ENCODE assay signal across 23 cellular contexts in the genomic region with DNA sequence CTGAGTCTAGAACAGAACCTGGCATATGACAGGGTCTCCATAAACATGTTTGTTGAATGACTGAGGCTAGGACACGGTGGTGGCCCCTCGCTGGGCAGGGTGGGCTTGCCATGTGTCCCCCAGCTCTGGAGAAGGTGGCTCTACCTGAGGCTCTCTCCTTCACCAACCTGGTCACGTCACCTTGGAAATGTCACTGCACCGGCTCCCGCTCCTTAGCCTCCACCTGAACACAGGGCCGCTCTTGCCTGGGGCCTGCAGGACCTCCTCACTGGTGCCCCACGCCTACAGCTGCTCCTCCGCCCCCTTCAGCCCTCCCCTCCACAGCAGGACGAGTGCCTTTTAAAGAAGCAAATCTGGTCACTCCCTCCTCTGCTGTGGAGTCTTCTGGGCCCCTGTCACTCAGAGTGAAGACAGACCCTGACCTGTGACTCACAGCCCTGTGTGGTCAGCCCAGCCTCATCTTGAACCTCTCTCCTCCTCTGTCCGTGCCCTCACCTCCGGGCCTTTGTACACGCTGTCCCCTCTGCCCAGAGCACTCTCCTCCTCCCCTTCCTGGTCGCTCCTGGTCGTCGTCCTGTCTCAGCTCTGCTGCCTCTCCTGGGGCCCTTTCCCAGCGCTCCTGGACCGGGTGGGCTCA.
DNase-seq lines count a peak whose midpoint lies in the region; ATAC-seq and TF ChIP-seq lines count a peak whose summit lies in the region.
"Had no signal": no experiment of that assay in that cellular context is flagged by ENCODE, and none has a peak within 500 bp of the region (broad histone marks: within the 10 kb centered on the region; RNA-seq: fewer than 3 reads in every experiment).

No MANE protein-coding gene starts in this region.

- no peaks in the 10 kb centered on the region for H3K9me3 ChIP-seq in neuronal stem cell (replicated peaks in 1 of 2; ENCODE audit: control insufficient read depth in 2 of 2, insufficient read depth in 1 of 2, low read depth in 1 of 2, low read length in 2 of 2)
- H3K9me3 ChIP-seq in esophagus muscularis mucosa = no peaks in the 10 kb centered on the region
- H3K9me3 ChIP-seq: adrenal gland, vagina had no signal

- no peaks in the 10 kb centered on the region for H3K9me3 Mint-ChIP-seq in chondrocyte (ENCODE audit: low read depth)
- H3K9me3 Mint-ChIP-seq: CD8-positive, alpha-beta T cell had no signal

- H4K91ac ChIP-seq in neuronal stem cell (ENCODE audit: low read depth, low read length, poor library complexity) = no peak overlapping the region

- H2BK12ac ChIP-seq in neuronal stem cell (ENCODE audit: low read length) = no peak overlapping the region

- H3K9ac ChIP-seq in neuronal stem cell (ENCODE audit: low read depth, low read length, poor library complexity) = peak overlapping the region; percentile 47

- no peaks in the 10 kb centered on the region for H3K36me3 Mint-ChIP-seq in chondrocyte (ENCODE audit: low read depth)
- H3K36me3 Mint-ChIP-seq: CD8-positive, alpha-beta T cell; naive thymus-derived CD8-positive, alpha-beta T cell had no signal

- TF ChIP-seq POLR2A in esophagus muscularis mucosa (IDR thresholded peaks at IDR 0.05; ENCODE audit: low read depth) = no peak

- H3K4me1 ChIP-seq in neuronal stem cell (ENCODE audit: control insufficient read depth in 2 of 2, insufficient read depth in 1 of 2, low read depth in 1 of 2, low read length in 2 of 2) (peaks cover 17 to 23% of the 10 kb centered on the region in 2 donors), esophagus muscularis mucosa (peaks cover 0 to 16% (median 6%) of the 10 kb centered on the region in 4 donors)
- H3K4me1 ChIP-seq: adrenal gland had no signal

- no peak overlapping the region for H2AFZ ChIP-seq in neuronal stem cell (ENCODE audit: low read length)

- no peak overlapping the region for H3K4me3 Mint-ChIP-seq in chondrocyte (ENCODE audit: unreplicated experiment)
- H3K4me3 Mint-ChIP-seq: activated B cell treated with CpG ODN at 0.5 μM for 24 hours; activated CD4-positive, alpha-beta memory T cell treated with anti-CD3 and anti-CD28 coated beads, Interleukin-2, amount 10 ng/mL, durations not matched to agents 7 days and 5 days; CD8-positive, alpha-beta T cell had no signal

- H2AK5ac ChIP-seq in neuronal stem cell (ENCODE audit: low read depth, low read length) = no peak overlapping the region

- no peak overlapping the region for H3K27ac Mint-ChIP-seq in chondrocyte (ENCODE audit: unreplicated experiment)
- H3K27ac Mint-ChIP-seq: activated B cell treated with CpG ODN at 0.5 μM for 24 hours; activated CD4-positive, alpha-beta memory T cell treated with anti-CD3 and anti-CD28 coated beads, Interleukin-2, amount 10 ng/mL, durations not matched to agents 7 days and 5 days; CD8-positive, alpha-beta T cell had no signal

- DNase-seq in chondrocyte (ENCODE audit: low spot score) = peak; percentile 82
- DNase-seq in neuronal stem cell (ENCODE audit: low spot score) = no peak
- no peak for DNase-seq in G401 (ENCODE audit: low spot score)
- no peak for DNase-seq in ACHN
- DNase-seq in esophagus muscularis mucosa (ENCODE audit: extremely low spot score) = no peak
- DNase-seq: activated B cell treated with CpG ODN at 0.5 μM for 24 hours; activated CD4-positive, alpha-beta memory T cell treated with anti-CD3 and anti-CD28 coated beads, Interleukin-2, amount 10 ng/mL, durations not matched to agents 7 days and 5 days; adrenal gland; CD8-positive, alpha-beta T cell; DMS53; GF-D8; GOT3; NCI-H1417; NCI-H510A; NK-92 treated with Interleukin-12 subunit alpha and Interleukin-12 subunit beta, amount 100 ng/mL, for 24 hours; T1000 had no signal

- H2BK15ac ChIP-seq in neuronal stem cell (ENCODE audit: low read length) = peak overlapping the region; percentile 79

- ATAC-seq in GM21619 (IDR thresholded peaks at IDR 0.05; ENCODE audit: unreplicated experiment) = peak; percentile 34
- ATAC-seq in HG02870 (IDR thresholded peaks at IDR 0.05; ENCODE audit: unreplicated experiment) = no peak
- ATAC-seq: CD8-positive, alpha-beta T cell; naive thymus-derived CD8-positive, alpha-beta T cell; SK-N-SH treated with all-trans-retinoic acid at 6 μM for 48 hours had no signal

- no peak for TF ChIP-seq EP300 in esophagus muscularis mucosa (IDR thresholded peaks at IDR 0.05)

- no peaks in the 10 kb centered on the region for H3K27me3 ChIP-seq in neuronal stem cell (ENCODE audit: control insufficient read depth in 3 of 3, insufficient read depth in 3 of 3, low read depth in 1 of 3, low read length in 3 of 3)
- H3K27me3 ChIP-seq in esophagus muscularis mucosa = no peaks in the 10 kb centered on the region
- H3K27me3 ChIP-seq: adrenal gland, vagina had no signal

- H4K8ac ChIP-seq in neuronal stem cell (ENCODE audit: low read depth, low read length) = peak overlapping the region; percentile 27

- no peak overlapping the region for H3K4ac ChIP-seq in neuronal stem cell (ENCODE audit: low read length)

- H3K27me3 Mint-ChIP-seq in chondrocyte (ENCODE audit: low read depth) = peaks cover 8% of the 10 kb centered on the region
- H3K27me3 Mint-ChIP-seq: activated B cell treated with CpG ODN at 0.5 μM for 24 hours; activated CD4-positive, alpha-beta memory T cell treated with anti-CD3 and anti-CD28 coated beads, Interleukin-2, amount 10 ng/mL, durations not matched to agents 7 days and 5 days had no signal

- no peak overlapping the region for H2BK120ac ChIP-seq in neuronal stem cell (ENCODE audit: low read depth, low read length)

- in situ Hi-C loops in G401 (cut with HindIII; ENCODE audit: low sequenced_read_pairs) (no loop called here), ACHN (cut with HindIII; ENCODE audit: low pct_ligation_motif_present, low pct_unique_long_range_greater_than_20kb, low sequenced_read_pairs) (no loop called here)

- no peaks in the 10 kb centered on the region for H3K79me1 ChIP-seq in neuronal stem cell (ENCODE audit: low read depth, low read length)

- no peak overlapping the region for H2BK5ac ChIP-seq in neuronal stem cell (ENCODE audit: low read length)

- H3K36me3 ChIP-seq in neuronal stem cell (replicated peaks in 1 of 2; ENCODE audit: control insufficient read depth in 2 of 2, insufficient read depth in 2 of 2, low read length in 2 of 2) = no peaks in the 10 kb centered on the region
- H3K36me3 ChIP-seq in esophagus muscularis mucosa = peaks cover 0 to 18% (median 10%) of the 10 kb centered on the region in 4 donors
- H3K36me3 ChIP-seq: adrenal gland, vagina had no signal

- intact Hi-C loops in esophagus muscularis mucosa (cut with DNase I) = no loop called here

- TF ChIP-seq CTCF in C4-2B (conservative IDR thresholded peaks at IDR 0.05) (no peak), chondrocyte (IDR thresholded peaks at IDR 0.05) (no peak), esophagus muscularis mucosa (IDR thresholded peaks at IDR 0.05) (no peak)

- peaks cover 2% of the 10 kb centered on the region for H3K4me1 Mint-ChIP-seq in chondrocyte (ENCODE audit: low read depth)
- H3K4me1 Mint-ChIP-seq: activated B cell treated with CpG ODN at 0.5 μM for 24 hours; activated CD4-positive, alpha-beta memory T cell treated with anti-CD3 and anti-CD28 coated beads, Interleukin-2, amount 10 ng/mL, durations not matched to agents 7 days and 5 days had no signal

- H3K4me3 ChIP-seq in neuronal stem cell (ENCODE audit: low read length in 2 of 2) = peak overlapping the region in 1 of 2 donors; percentile 19
- H3K4me3 ChIP-seq in esophagus muscularis mucosa = no peak overlapping the region
- H3K4me3 ChIP-seq: adrenal gland, coronary artery, vagina had no signal

- peak overlapping the region; percentile 20 for H3K27ac ChIP-seq in C4-2B
- no peak overlapping the region for H3K27ac ChIP-seq in neuronal stem cell (replicated peaks; ENCODE audit: low read length)
- H3K27ac ChIP-seq in esophagus muscularis mucosa (replicated peaks in 1 of 4) = no peak overlapping the region
- H3K27ac ChIP-seq: adrenal gland, coronary artery, vagina had no signal

- H3K23ac ChIP-seq in neuronal stem cell (ENCODE audit: low read depth, low read length, poor library complexity) = no peak overlapping the region

- H3K14ac ChIP-seq in neuronal stem cell (ENCODE audit: low read length) = peak overlapping the region; percentile 92

- H3K18ac ChIP-seq in neuronal stem cell (ENCODE audit: low read length) = peak overlapping the region; percentile 88

- H3K4me2 ChIP-seq in neuronal stem cell (ENCODE audit: insufficient read depth, low read length, poor library complexity, severe bottlenecking) = no peak overlapping the region

- WGBS in neuronal stem cell (ENCODE audit: extremely low coverage in 2 of 2, insufficient read length in 2 of 2, insufficient replicate concordance in 1 of 2), 2 donors = no CpG with 5 or more reads among the region's 17 CpGs
- 76% methylated on average over 13 of the region's 17 CpGs for WGBS in esophagus muscularis mucosa
